25 cellular contexts compared by ENCODE assay signal in genomic region chr10:97030894-97031293, GRCh38.
"Had no signal": no experiment of that assay in that cellular context is flagged by ENCODE, and none has a peak within 500 bp of the region (broad histone marks: within the 10 kb centered on the region; RNA-seq: fewer than 3 reads in every experiment).

No MANE protein-coding gene starts in this region.

- H3K4me1 Mint-ChIP-seq: immature natural killer cell; stimulated activated naive B cell treated with anti-CD40 and anti-IgM and Interleukin-4, amounts not matched to agents 10 μg/mL and 1 μg/mL and 100 μg/mL, for 72 hours had no signal

- ATAC-seq: foreskin keratinocyte; heart right ventricle; left colon; naive thymus-derived CD4-positive, alpha-beta T cell; pancreas; stimulated activated naive B cell treated with anti-CD40 and anti-IgM and Interleukin-4, amounts not matched to agents 10 μg/mL and 1 μg/mL and 100 μg/mL, for 72 hours had no signal

- H3K27me3 ChIP-seq: heart right ventricle, neutrophil, pancreas, right lobe of liver had no signal

- H3K27ac ChIP-seq: coronary artery, esophagus muscularis mucosa, foreskin keratinocyte, heart right ventricle, neutrophil, pancreas, right lobe of liver, suprapubic skin had no signal

- DNase-seq: dermis blood vessel endothelial cell; effector memory CD4-positive, alpha-beta T cell; foreskin keratinocyte; glutamatergic neuron; heart right ventricle; hypothalamus; immature natural killer cell; kidney glomerular epithelial cell; left colon; mesenchymal stem cell; midbrain; naive thymus-derived CD4-positive, alpha-beta T cell; pancreas; right lobe of liver; small intestine; stimulated activated CD4-positive, alpha-beta T cell treated with anti-CD3 and anti-CD28 coated beads, Interleukin-15, amount 100 ng/mL, for 24 hours; stimulated activated CD4-positive, alpha-beta T cell treated with anti-CD3 and anti-CD28 coated beads, Interleukin-2, amount 100 ng/mL, for 48 hours; stimulated activated naive B cell treated with anti-CD40 and anti-IgM and Interleukin-4, amounts not matched to agents 10 μg/mL and 1 μg/mL and 100 μg/mL, for 72 hours had no signal

- H3K4me1 ChIP-seq: esophagus muscularis mucosa, foreskin keratinocyte, heart right ventricle, pancreas, right lobe of liver, suprapubic skin had no signal

- H3K27me3 Mint-ChIP-seq: progenitor cell of endocrine pancreas had no signal

- H3K27ac Mint-ChIP-seq: naive thymus-derived CD4-positive, alpha-beta T cell; progenitor cell of endocrine pancreas; stimulated activated naive CD8-positive, alpha-beta T cell treated with anti-CD3 and anti-CD28 coated beads, Interleukin-15, Interleukin-2, amounts not matched to agents 100 ng/mL and 50 ng/mL, for 24 hours; type B pancreatic cell had no signal

- H3K9me3 ChIP-seq: esophagus muscularis mucosa, heart right ventricle, neutrophil, pancreas, right lobe of liver, suprapubic skin had no signal

- H3K36me3 ChIP-seq: esophagus muscularis mucosa, heart right ventricle, neutrophil, pancreas, right lobe of liver, suprapubic skin had no signal

- H3K36me3 Mint-ChIP-seq: immature natural killer cell; naive thymus-derived CD4-positive, alpha-beta T cell; stimulated activated naive B cell treated with anti-CD40 and anti-IgM and Interleukin-4, amounts not matched to agents 10 μg/mL and 1 μg/mL and 100 μg/mL, for 72 hours; type B pancreatic cell had no signal

- H3K9me3 Mint-ChIP-seq: immature natural killer cell; naive thymus-derived CD4-positive, alpha-beta T cell; stimulated activated naive B cell treated with anti-CD40 and anti-IgM and Interleukin-4, amounts not matched to agents 10 μg/mL and 1 μg/mL and 100 μg/mL, for 72 hours; stimulated activated naive CD8-positive, alpha-beta T cell treated with anti-CD3 and anti-CD28 coated beads, Interleukin-15, Interleukin-2, amounts not matched to agents 100 ng/mL and 50 ng/mL, for 24 hours; type B pancreatic cell had no signal

- H3K4me3 ChIP-seq: coronary artery, esophagus muscularis mucosa, heart right ventricle, pancreas, right lobe of liver, suprapubic skin had no signal

- H3K4me3 Mint-ChIP-seq: immature natural killer cell; naive thymus-derived CD4-positive, alpha-beta T cell; stimulated activated naive B cell treated with anti-CD40 and anti-IgM and Interleukin-4, amounts not matched to agents 10 μg/mL and 1 μg/mL and 100 μg/mL, for 72 hours; stimulated activated naive CD8-positive, alpha-beta T cell treated with anti-CD3 and anti-CD28 coated beads, Interleukin-15, Interleukin-2, amounts not matched to agents 100 ng/mL and 50 ng/mL, for 24 hours; type B pancreatic cell had no signal
